In the genomic region with DNA sequence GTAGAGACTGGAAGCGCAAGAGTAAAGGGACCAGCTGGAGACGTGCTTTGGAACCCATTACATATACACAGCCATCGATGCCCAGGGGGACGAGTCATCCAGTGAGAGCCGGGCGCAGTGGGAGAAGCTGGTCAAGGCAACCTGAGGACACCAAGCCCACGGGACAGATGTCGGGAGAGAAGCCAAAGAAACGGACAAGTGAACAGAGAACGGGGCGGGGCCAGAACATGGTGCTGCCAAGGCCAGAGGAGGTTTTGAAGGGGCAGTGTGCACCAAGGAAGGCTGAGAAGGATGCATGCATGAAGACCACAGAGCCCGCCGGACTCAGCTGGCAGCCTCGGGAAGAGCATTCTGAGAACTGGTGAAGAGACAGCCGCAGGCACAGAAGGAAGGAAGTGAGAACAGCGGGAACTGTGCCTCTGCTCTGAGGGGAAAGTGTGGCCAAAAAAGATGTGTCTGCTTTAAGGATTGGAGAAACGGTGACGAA, we compare ENCODE assay signal across 9 cellular contexts. TPM values are rescaled to one million over a fixed set of nuclear protein-coding genes. Genes with fewer than 3 reads are reported as not detected.
DNase-seq lines count a peak whose midpoint lies in the region; ATAC-seq and FAIRE-seq lines count a peak whose summit lies in the region.
"Had no signal": no experiment of that assay in that cellular context is flagged by ENCODE, and none has a peak within 500 bp of the region (broad histone marks: within the 10 kb centered on the region; RNA-seq: fewer than 3 reads in every experiment).

No MANE protein-coding gene starts in this region.

- POLR2A ChIA-PET in CD8-positive, alpha-beta memory T cell (lab: Charles Lee), result no interaction called here
- POLR2A ChIA-PET in naive thymus-derived CD8-positive, alpha-beta T cell (lab: Charles Lee), result no interaction called here

- ATAC-seq in naive thymus-derived CD8-positive, alpha-beta T cell, result peak; percentile 19 to 31
- ATAC-seq in HG02588 (IDR thresholded peaks at IDR 0.05; ENCODE audit: unreplicated experiment), result no peak

- DNase-seq in CD8-positive, alpha-beta memory T cell, result no peak
- no peak for DNase-seq in naive thymus-derived CD8-positive, alpha-beta T cell
- DNase-seq in NCI-H2107 treated with DMSO at 0.1 percent for 48 hours (lab: John Stamatoyannopoulos, UW; ENCODE audit: unreplicated experiment) (no peak), NCI-H82 treated with DMSO at 0.1 percent for 48 hours (lab: John Stamatoyannopoulos, UW; ENCODE audit: unreplicated experiment) (no peak), urothelium cell line (ENCODE audit: low spot score) (no peak)
- DNase-seq: NCI-H446 treated with DMSO at 0.1 percent for 48 hours had no signal

- no peak for FAIRE-seq in urothelium cell line (lab: Jason Lieb, UNC)

- no peaks in the 10 kb centered on the region for H3K9me3 Mint-ChIP-seq in CD8-positive, alpha-beta memory T cell
- H3K9me3 Mint-ChIP-seq in naive thymus-derived CD8-positive, alpha-beta T cell, result no peaks in the 10 kb centered on the region

- H3K36me3 ChIP-seq in CD8-positive, alpha-beta memory T cell (ENCODE audit: insufficient read depth, low read length), result no peaks in the 10 kb centered on the region
- H3K36me3 ChIP-seq in KOPT-K1 (ENCODE audit: insufficient read depth, low read length), result 0 out of 2 replicates have a peak, but pooled peaks cover 6% of the 10 kb centered on the region

- H3K27me3 Mint-ChIP-seq in CD8-positive, alpha-beta memory T cell, result no peaks in the 10 kb centered on the region
- H3K27me3 Mint-ChIP-seq in naive thymus-derived CD8-positive, alpha-beta T cell, result no peaks in the 10 kb centered on the region

- peak overlapping the region; percentile 24 for H3K4me3 ChIP-seq in CD8-positive, alpha-beta memory T cell (ENCODE audit: low read length)

- CTCF ChIA-PET in CD8-positive, alpha-beta memory T cell (lab: Charles Lee), result interaction anchor here (0.5 kb wide), 1 partner anchor 23 kb away, joined by 3 read pairs; no protein-coding TSS in a partner anchor

- peaks cover 0 to 11% (median 0%) of the 10 kb centered on the region in 3 donors for H3K36me3 Mint-ChIP-seq in CD8-positive, alpha-beta memory T cell
- H3K36me3 Mint-ChIP-seq in naive thymus-derived CD8-positive, alpha-beta T cell, result peaks cover 0 to 5% (median 0%) of the 10 kb centered on the region in 3 donors

- H3K27ac Mint-ChIP-seq in CD8-positive, alpha-beta memory T cell, result peak overlapping the region in 6 of 8 donors; percentile 62 to 95 (median 84)
- H3K27ac Mint-ChIP-seq in naive thymus-derived CD8-positive, alpha-beta T cell, result peak overlapping the region; percentile 81 to 99 (median 94)

- H3K4me1 ChIP-seq in CD8-positive, alpha-beta memory T cell (ENCODE audit: insufficient read depth, low read length), result peaks cover 49% of the 10 kb centered on the region

- no peaks in the 10 kb centered on the region for H3K27me3 ChIP-seq in CD8-positive, alpha-beta memory T cell (ENCODE audit: insufficient read depth, low read length, poor library complexity, severe bottlenecking)

- no peaks in the 10 kb centered on the region for H3K9me3 ChIP-seq in CD8-positive, alpha-beta memory T cell (ENCODE audit: low read length)
- H3K9me3 ChIP-seq in KOPT-K1 (ENCODE audit: insufficient read depth, low read length, poor library complexity, severe bottlenecking), result no peaks in the 10 kb centered on the region

- H3K27ac ChIP-seq in CD8-positive, alpha-beta memory T cell (ENCODE audit: low read depth, low read length), result no peak overlapping the region
- H3K27ac ChIP-seq in KOPT-K1 (ENCODE audit: low read depth, low read length, poor library complexity, severe bottlenecking) (peak overlapping the region; percentile 97), angular gyrus (ENCODE audit: low read depth, low read length) (peak overlapping the region; percentile 83)

- H3K4me1 Mint-ChIP-seq in CD8-positive, alpha-beta memory T cell, result peaks cover 62 to 91% (median 78%) of the 10 kb centered on the region in 3 donors
- H3K4me1 Mint-ChIP-seq in naive thymus-derived CD8-positive, alpha-beta T cell, result peaks cover 49 to 86% (median 79%) of the 10 kb centered on the region in 4 donors

- peak overlapping the region; percentile 6 to 89 (median 74) for H3K4me3 Mint-ChIP-seq in CD8-positive, alpha-beta memory T cell
- H3K4me3 Mint-ChIP-seq in naive thymus-derived CD8-positive, alpha-beta T cell, result peak overlapping the region; percentile 76 to 96 (median 86)

RNA-seq across cellular contexts. Expression of a gene that starts 20.3 kb away (rescaled TPM):
- total RNA-seq in CD8-positive, alpha-beta memory T cell, result 10 to 100 TPM; 30.4 to 33.7 TPM
- polyA plus RNA-seq in CD8-positive, alpha-beta memory T cell, result 2.2 TPM
- 10 to 100 TPM; 26.9 to 32.0 TPM for total RNA-seq in naive thymus-derived CD8-positive, alpha-beta T cell
- polyA plus RNA-seq in naive thymus-derived CD8-positive, alpha-beta T cell, result 1 to 10 TPM in 2 of 3 donors, under 1 TPM in 1; 0.61 to 2.4 (median 1.1) TPM
